ENCODE assay signal across 10 cellular contexts in the genomic region with DNA sequence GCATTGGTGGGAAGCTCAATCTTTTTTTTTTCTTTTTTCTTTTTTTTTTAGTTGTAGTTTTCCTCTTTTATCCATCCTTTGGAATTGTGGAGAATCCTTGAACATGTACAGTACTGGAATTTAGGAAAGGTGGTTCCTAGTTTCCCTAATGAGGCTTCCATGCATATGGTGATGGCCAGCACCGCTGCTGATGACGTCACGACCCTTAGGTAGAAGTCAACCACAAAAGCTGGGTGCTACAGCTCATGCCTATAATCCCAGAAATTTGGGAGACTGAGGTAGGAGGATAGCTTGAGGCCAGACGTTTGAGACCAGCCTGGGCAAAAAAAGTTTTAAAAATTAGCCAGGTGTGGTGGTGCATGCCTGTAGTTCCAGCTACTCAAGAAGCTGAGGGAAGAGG.
"Had no signal": no experiment of that assay in that cellular context is flagged by ENCODE, and none has a peak within 500 bp of the region (broad histone marks: within the 10 kb centered on the region; RNA-seq: fewer than 3 reads in every experiment).

No MANE protein-coding gene starts in this region.

- H3K4me3 Mint-ChIP-seq: HFFc6 had no signal

- H3K9me3 Mint-ChIP-seq: HFFc6 had no signal

- H3K9ac ChIP-seq: GM23248, KMS-11 had no signal

- H3K27ac ChIP-seq: GM23248, HL-60, KMS-11 had no signal

- H3K4me3 ChIP-seq: GM23248, HAP-1 had no signal

- H3K36me3 ChIP-seq: HAP-1 had no signal

- H3K9me3 ChIP-seq: HAP-1 had no signal

- H3K27ac Mint-ChIP-seq: HFFc6 had no signal

- H3K4me1 ChIP-seq: HAP-1 had no signal

- H3K4me2 ChIP-seq: KMS-11 had no signal

- ATAC-seq: HCT116 had no signal

- H2AFZ ChIP-seq: GM23248 had no signal

- DNase-seq: GM23248, GOT3, H7, HFFc6, IMR-90, KBM-7 had no signal
